23 cellular contexts compared by ENCODE assay signal in genomic region chr12:109160433-109160832, GRCh38. TPM values are rescaled to one million over a fixed set of nuclear protein-coding genes. Genes with fewer than 3 reads are reported as not detected.
DNase-seq lines count a peak whose midpoint lies in the region; ATAC-seq, FAIRE-seq and TF ChIP-seq lines count a peak whose summit lies in the region.
"Had no signal": no experiment of that assay in that cellular context is flagged by ENCODE, and none has a peak within 500 bp of the region (broad histone marks: within the 10 kb centered on the region; RNA-seq: fewer than 3 reads in every experiment).

No MANE protein-coding gene starts in this region.

- peak overlapping the region; percentile 19 to 41 for H3K27ac ChIP-seq in breast epithelium
- H3K27ac ChIP-seq in mammary epithelial cell (ENCODE audit: insufficient read depth, low read depth, low read length) = no peak overlapping the region
- H3K27ac ChIP-seq in kidney (ENCODE audit: low read depth in 2 of 2, low read length in 2 of 2) = peak overlapping the region; percentile 71 to 78
- H3K27ac ChIP-seq in rectal smooth muscle tissue (ENCODE audit: low read depth, low read length) = peak overlapping the region; percentile 68
- H3K27ac ChIP-seq in vagina = peak overlapping the region; percentile 56
- H3K27ac ChIP-seq: 22Rv1, tibial artery, WERI-Rb-1 had no signal

- no peak overlapping the region for H3K4me2 ChIP-seq in mammary epithelial cell (ENCODE audit: insufficient read depth, low read depth, low read length)

- no peak overlapping the region for H3K4me3 Mint-ChIP-seq in stimulated activated effector memory CD8-positive, alpha-beta T cell treated with anti-CD3 and anti-CD28 coated beads, Interleukin-12 subunit alpha, Interleukin-12 subunit beta, amount 100 ng/mL, for 72 hours
- H3K4me3 Mint-ChIP-seq: activated naive CD4-positive, alpha-beta T cell treated with anti-CD3 and anti-CD28 coated beads, Interleukin-2, amount 10 ng/mL, durations not matched to agents 7 days and 5 days; natural killer cell; T-helper 17 cell had no signal

- H3K27me3 ChIP-seq in breast epithelium = no peaks in the 10 kb centered on the region
- no peaks in the 10 kb centered on the region for H3K27me3 ChIP-seq in mammary epithelial cell (ENCODE audit: insufficient read depth, low read length)
- no peaks in the 10 kb centered on the region for H3K27me3 ChIP-seq in rectal smooth muscle tissue (ENCODE audit: control insufficient read depth, insufficient read depth, low read length)
- H3K27me3 ChIP-seq in vagina = no peaks in the 10 kb centered on the region
- H3K27me3 ChIP-seq: ascending aorta, BE2C, tibial artery had no signal

- H3K36me3 ChIP-seq in breast epithelium (no peaks in the 10 kb centered on the region), mammary epithelial cell (ENCODE audit: insufficient read depth, low read length) (no peaks in the 10 kb centered on the region), kidney (ENCODE audit: control insufficient read depth in 1 of 2, insufficient read depth in 2 of 2, low read length in 2 of 2) (no peaks in the 10 kb centered on the region), rectal smooth muscle tissue (ENCODE audit: control insufficient read depth, insufficient read depth, low read length) (peaks cover 2% of the 10 kb centered on the region), vagina (no peaks in the 10 kb centered on the region)
- H3K36me3 ChIP-seq: ascending aorta, BE2C, WERI-Rb-1 had no signal

- 97% methylated on average over 7 of the region's 7 CpGs for WGBS in mammary epithelial cell (ENCODE audit: low coverage, missing lambda C conversion rate)

- H3K4me1 ChIP-seq in breast epithelium (no peaks in the 10 kb centered on the region), mammary epithelial cell (ENCODE audit: insufficient read depth, low read length) (no peaks in the 10 kb centered on the region), kidney (ENCODE audit: control insufficient read depth in 1 of 2, insufficient read depth in 1 of 2, low read depth in 1 of 2, low read length in 2 of 2) (peaks cover 12 to 22% of the 10 kb centered on the region in 2 donors), rectal smooth muscle tissue (ENCODE audit: control insufficient read depth, insufficient read depth, low read length) (peaks cover 28% of the 10 kb centered on the region), vagina (peaks cover 48% of the 10 kb centered on the region)
- H3K4me1 ChIP-seq: BE2C had no signal

- H3K9me3 ChIP-seq in breast epithelium = no peaks in the 10 kb centered on the region
- H3K9me3 ChIP-seq in mammary epithelial cell (replicated peaks; ENCODE audit: insufficient read depth, low read length) = no peaks in the 10 kb centered on the region
- no peaks in the 10 kb centered on the region for H3K9me3 ChIP-seq in kidney (ENCODE audit: control insufficient read depth in 1 of 2, low read length in 2 of 2)
- no peaks in the 10 kb centered on the region for H3K9me3 ChIP-seq in vagina
- H3K9me3 ChIP-seq: ascending aorta, BE2C, Caco-2, tibial artery had no signal

- H3K4me1 Mint-ChIP-seq in stimulated activated effector memory CD8-positive, alpha-beta T cell treated with anti-CD3 and anti-CD28 coated beads, Interleukin-12 subunit alpha, Interleukin-12 subunit beta, amount 100 ng/mL, for 72 hours = peaks cover 1% of the 10 kb centered on the region

- TF ChIP-seq CTCF in breast epithelium (IDR thresholded peaks at IDR 0.05) (no peak), mammary epithelial cell (conservative IDR thresholded peaks at IDR 0.05 in 1 of 2, IDR thresholded peaks at IDR 0.05 in 1 of 2; ENCODE audit: extremely low read depth in 1 of 2, insufficient read depth in 1 of 2, low read depth in 1 of 2, low read length in 2 of 2) (no peak), kidney (IDR thresholded peaks at IDR 0.05; ENCODE audit: borderline replicate concordance, extremely low read depth, insufficient read depth) (no peak), vagina (IDR thresholded peaks at IDR 0.05) (no peak)

- H4K20me1 ChIP-seq in mammary epithelial cell (ENCODE audit: insufficient read depth, low read length) = no peaks in the 10 kb centered on the region

- in situ Hi-C loops in mammary epithelial cell (cut with MboI; ENCODE audit: low sequenced_read_pairs in 2 of 2) = no loop called here
- in situ Hi-C loops in ACHN (cut with HindIII; ENCODE audit: low pct_ligation_motif_present, low pct_unique_long_range_greater_than_20kb, low sequenced_read_pairs) = no loop called here

- BruUV-seq in mammary epithelial cell (replicated peaks; lab: Mats Ljungman, UMichigan) = no TSS peak

- dilution Hi-C loops in mammary epithelial cell (cut with HindIII; ENCODE audit: low sequenced_read_pairs) = no loop called here

- intact Hi-C loops in breast epithelium (cut with DNase I; ENCODE audit: low total_unique reads) = no loop called here
- intact Hi-C loops in mammary epithelial cell (cut with micrococcal nuclease) = no loop called here
- intact Hi-C loops in kidney (cut with DNase I) = no loop called here
- intact Hi-C loops in vagina (cut with DNase I) = no loop called here

- DNase-seq in breast epithelium (ENCODE audit: low spot score in 2 of 2) = no peak
- no peak for DNase-seq in mammary epithelial cell
- no peak for DNase-seq in kidney
- no peak for DNase-seq in vagina (ENCODE audit: extremely low spot score in 2 of 2)
- DNase-seq in ACHN = no peak
- no peak for DNase-seq in stimulated activated effector memory CD8-positive, alpha-beta T cell treated with anti-CD3 and anti-CD28 coated beads, Interleukin-12 subunit alpha, Interleukin-12 subunit beta, amount 100 ng/mL, for 72 hours (ENCODE audit: low spot score in 2 of 2)
- DNase-seq: activated CD4-positive, alpha-beta T cell treated with anti-CD3 and anti-CD28 coated beads, Interleukin-2, amount 50 U/mL, for 48 hours; activated naive CD4-positive, alpha-beta T cell treated with anti-CD3 and anti-CD28 coated beads, Interleukin-2, amount 10 ng/mL, durations not matched to agents 7 days and 5 days; activated T-cell treated with anti-CD3 and anti-CD28 coated beads, Interleukin-2, amount 50 U/mL, for 1 hour; BE2C; Caco-2; cortex of kidney; MM.1S; natural killer cell; NCI-H146; NCI-H2227 treated with DMSO at 0.1 percent for 48 hours; T-helper 17 cell; tibial artery; WERI-Rb-1 had no signal

- no peaks in the 10 kb centered on the region for H3K9me3 Mint-ChIP-seq in stimulated activated effector memory CD8-positive, alpha-beta T cell treated with anti-CD3 and anti-CD28 coated beads, Interleukin-12 subunit alpha, Interleukin-12 subunit beta, amount 100 ng/mL, for 72 hours
- H3K9me3 Mint-ChIP-seq: activated naive CD4-positive, alpha-beta T cell treated with anti-CD3 and anti-CD28 coated beads, Interleukin-2, amount 10 ng/mL, durations not matched to agents 7 days and 5 days; natural killer cell had no signal

- ATAC-seq in esophagus mucosa = no peak
- no peak for ATAC-seq in stimulated activated effector memory CD8-positive, alpha-beta T cell treated with anti-CD3 and anti-CD28 coated beads, Interleukin-12 subunit alpha, Interleukin-12 subunit beta, amount 100 ng/mL, for 72 hours
- ATAC-seq: natural killer cell, T-helper 17 cell had no signal

- no peaks in the 10 kb centered on the region for H3K36me3 Mint-ChIP-seq in stimulated activated effector memory CD8-positive, alpha-beta T cell treated with anti-CD3 and anti-CD28 coated beads, Interleukin-12 subunit alpha, Interleukin-12 subunit beta, amount 100 ng/mL, for 72 hours
- H3K36me3 Mint-ChIP-seq: activated naive CD4-positive, alpha-beta T cell treated with anti-CD3 and anti-CD28 coated beads, Interleukin-2, amount 10 ng/mL, durations not matched to agents 7 days and 5 days; natural killer cell had no signal

- peak overlapping the region in 1 of 3 donors; percentile 23 for H3K4me3 ChIP-seq in breast epithelium
- H3K4me3 ChIP-seq in mammary epithelial cell (replicated peaks in 1 of 3; ENCODE audit: insufficient read depth in 1 of 3, low read depth in 2 of 3, low read length in 3 of 3) = no peak overlapping the region
- no peak overlapping the region for H3K4me3 ChIP-seq in kidney (ENCODE audit: low read length in 2 of 2)
- peak overlapping the region; percentile 9 for H3K4me3 ChIP-seq in rectal smooth muscle tissue (ENCODE audit: low read length)
- H3K4me3 ChIP-seq in vagina = no peak overlapping the region
- H3K4me3 ChIP-seq: ascending aorta, tibial artery had no signal

- H3K27ac Mint-ChIP-seq in stimulated activated effector memory CD8-positive, alpha-beta T cell treated with anti-CD3 and anti-CD28 coated beads, Interleukin-12 subunit alpha, Interleukin-12 subunit beta, amount 100 ng/mL, for 72 hours = no peak overlapping the region
- H3K27ac Mint-ChIP-seq: activated naive CD4-positive, alpha-beta T cell treated with anti-CD3 and anti-CD28 coated beads, Interleukin-2, amount 10 ng/mL, durations not matched to agents 7 days and 5 days; natural killer cell; T-helper 17 cell had no signal

- H3K9ac ChIP-seq in mammary epithelial cell (ENCODE audit: insufficient read depth, low read length) (no peak overlapping the region), kidney (ENCODE audit: low read length in 2 of 2) (peak overlapping the region in 1 of 2 donors; percentile 27), rectal smooth muscle tissue (ENCODE audit: low read length) (no peak overlapping the region)

- TF ChIP-seq POLR2A in breast epithelium (IDR thresholded peaks at IDR 0.05) (no peak), vagina (IDR thresholded peaks at IDR 0.05) (no peak)

- no peak for FAIRE-seq in kidney (lab: Jason Lieb, UNC)

- H2AFZ ChIP-seq in mammary epithelial cell (ENCODE audit: low read depth, low read length) = no peak overlapping the region

- CTCF ChIA-PET in mammary epithelial cell (lab: Charles Lee; ENCODE audit: low non-redundant PET) = no interaction called here

- H3K79me2 ChIP-seq in mammary epithelial cell (ENCODE audit: insufficient read depth, low read length) = no peaks in the 10 kb centered on the region

RNA-seq across cellular contexts. Expression of gene ACACB, which starts 44.0 kb away (rescaled TPM):
- total RNA-seq in breast epithelium = 100 to 1,000 TPM; 223 to 957 (median 301) TPM
- 1 to 10 TPM; 4.7 to 6.0 TPM for total RNA-seq in mammary epithelial cell
- 1.8 TPM for polyA plus RNA-seq in mammary epithelial cell
- polyA minus RNA-seq in mammary epithelial cell = 6.5 TPM
- total RNA-seq in kidney = 56.8 TPM
- polyA plus RNA-seq in kidney (ENCODE audit: insufficient read depth, low read depth, low replicate concordance) = 13.8 TPM
- 130 TPM for total RNA-seq in vagina
- 7.0 TPM for total RNA-seq in esophagus mucosa
